In the genomic region with DNA sequence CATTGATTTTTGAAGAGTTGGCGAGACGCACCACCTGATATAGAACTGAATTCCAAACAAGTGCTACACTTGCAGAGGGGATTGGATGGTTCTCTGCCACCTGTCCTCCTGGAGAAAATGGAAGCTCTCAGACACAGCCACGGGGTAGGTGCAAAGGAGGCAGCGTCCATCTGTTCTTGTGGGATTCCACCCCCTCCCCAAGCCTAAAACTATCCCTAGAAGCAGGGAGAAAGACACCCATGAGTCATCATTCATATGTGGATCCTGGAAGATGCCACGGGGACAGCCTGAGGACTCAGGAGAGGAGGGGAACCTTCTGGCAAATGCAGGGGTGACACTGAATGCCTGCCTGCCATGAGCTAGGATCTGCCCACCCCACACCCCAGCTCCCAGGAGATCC, we compare ENCODE assay signal across 1 cellular context.
TF ChIP-seq lines count a peak whose summit lies in the region.

No MANE protein-coding gene starts in this region.

TF ChIP-seq in A549, 52 proteins besides CTCF, POLR2A, EP300 and RAD21:
- TF ChIP-seq ZSCAN20 (CRISPR knock-in tag; IDR thresholded peaks at IDR 0.05) (no peak), FOSL2 (IDR thresholded peaks at IDR 0.05) (no peak), FOSL2 (CRISPR knock-in tag; IDR thresholded peaks at IDR 0.05) (peak; percentile 22; the same call in 1 of the 2 replicates), MAFK (IDR thresholded peaks at IDR 0.05; ENCODE audit: partially characterized antibody) (no peak), NFE2L2 (conservative IDR thresholded peaks at IDR 0.05; ENCODE audit: low read length) (no peak), HOXB13 (CRISPR knock-in tag; IDR thresholded peaks at IDR 0.05; ENCODE audit: low read depth) (no peak)
